8 cellular contexts compared by ENCODE assay signal in genomic region chr9:125889524-125890473, GRCh38.
A peak's percentile ranks its signal among the peaks of the same experiment; 100 is the strongest.
DNase-seq lines count a peak whose midpoint lies in the region; ATAC-seq and TF ChIP-seq lines count a peak whose summit lies in the region.

No MANE protein-coding gene starts in this region.

- intact Hi-C loops in head of caudate nucleus (cut with DNase I), result no loop called here

- no peak for TF ChIP-seq CTCF in type B pancreatic cell (conservative IDR thresholded peaks at IDR 0.05)

- H3K4me1 Mint-ChIP-seq in type B pancreatic cell (ENCODE audit: unreplicated experiment), result peaks cover 63% of the 10 kb centered on the region

- no peaks in the 10 kb centered on the region for H3K9me3 Mint-ChIP-seq in activated naive CD4-positive, alpha-beta T cell treated with anti-CD3 and anti-CD28 coated beads, Interleukin-2, amount 50 U/mL, for 72 hours
- H3K9me3 Mint-ChIP-seq in type B pancreatic cell, result no peaks in the 10 kb centered on the region

- H3K36me3 Mint-ChIP-seq in activated naive CD4-positive, alpha-beta T cell treated with anti-CD3 and anti-CD28 coated beads, Interleukin-2, amount 50 U/mL, for 72 hours, result no peaks in the 10 kb centered on the region
- H3K36me3 Mint-ChIP-seq in type B pancreatic cell, result no peaks in the 10 kb centered on the region

- H3K4me3 Mint-ChIP-seq in type B pancreatic cell, result peak overlapping the region; percentile 94

- peaks cover 10% of the 10 kb centered on the region for H3K27me3 Mint-ChIP-seq in type B pancreatic cell

- DNase-seq in DMS 273 treated with DMSO at 0.1 percent for 48 hours (lab: John Stamatoyannopoulos, UW), result peak; percentile 23
- peak; percentile 41 to 59 for DNase-seq in SHP77 (lab: John Stamatoyannopoulos, UW)
- DNase-seq in activated naive CD4-positive, alpha-beta T cell treated with anti-CD3 and anti-CD28 coated beads, Interleukin-2, amount 50 U/mL, for 72 hours (ENCODE audit: low spot score in 2 of 2), result peak in 1 of 2 donors; percentile 33
- peak; percentile 51 to 89 (median 78) for DNase-seq in head of caudate nucleus
- peak in 54 of 56 donors; percentile 1 to 81 (median 62) for DNase-seq in nucleus accumbens (lab: John Stamatoyannopoulos, UW)
- DNase-seq in type B pancreatic cell (ENCODE audit: extremely low spot score, unreplicated experiment), result no peak
- DNase-seq in foreskin melanocyte, result no peak

- H3K27ac Mint-ChIP-seq in activated naive CD4-positive, alpha-beta T cell treated with anti-CD3 and anti-CD28 coated beads, Interleukin-2, amount 50 U/mL, for 72 hours, result no peak overlapping the region
- H3K27ac Mint-ChIP-seq in type B pancreatic cell, result peak overlapping the region; percentile 82

- ATAC-seq in HG02588 (IDR thresholded peaks at IDR 0.05; ENCODE audit: unreplicated experiment), result peak; percentile 53
- ATAC-seq in activated naive CD4-positive, alpha-beta T cell treated with anti-CD3 and anti-CD28 coated beads, Interleukin-2, amount 50 U/mL, for 72 hours, result peak; percentile 75 to 78

Comparison
In these comparisons a context has a peak if more than half of its experiments do, and no peak if none do; other contexts are left out.
1. DNase-seq: peak in DMS 273 treated with DMSO at 0.1 percent for 48 hours (single experiment), SHP77 (2 of 2), head of caudate nucleus (42 of 42) and nucleus accumbens (54 of 56); none in type B pancreatic cell (single experiment) and foreskin melanocyte (single experiment).